ENCODE assay signal across 12 cellular contexts in the genomic region with DNA sequence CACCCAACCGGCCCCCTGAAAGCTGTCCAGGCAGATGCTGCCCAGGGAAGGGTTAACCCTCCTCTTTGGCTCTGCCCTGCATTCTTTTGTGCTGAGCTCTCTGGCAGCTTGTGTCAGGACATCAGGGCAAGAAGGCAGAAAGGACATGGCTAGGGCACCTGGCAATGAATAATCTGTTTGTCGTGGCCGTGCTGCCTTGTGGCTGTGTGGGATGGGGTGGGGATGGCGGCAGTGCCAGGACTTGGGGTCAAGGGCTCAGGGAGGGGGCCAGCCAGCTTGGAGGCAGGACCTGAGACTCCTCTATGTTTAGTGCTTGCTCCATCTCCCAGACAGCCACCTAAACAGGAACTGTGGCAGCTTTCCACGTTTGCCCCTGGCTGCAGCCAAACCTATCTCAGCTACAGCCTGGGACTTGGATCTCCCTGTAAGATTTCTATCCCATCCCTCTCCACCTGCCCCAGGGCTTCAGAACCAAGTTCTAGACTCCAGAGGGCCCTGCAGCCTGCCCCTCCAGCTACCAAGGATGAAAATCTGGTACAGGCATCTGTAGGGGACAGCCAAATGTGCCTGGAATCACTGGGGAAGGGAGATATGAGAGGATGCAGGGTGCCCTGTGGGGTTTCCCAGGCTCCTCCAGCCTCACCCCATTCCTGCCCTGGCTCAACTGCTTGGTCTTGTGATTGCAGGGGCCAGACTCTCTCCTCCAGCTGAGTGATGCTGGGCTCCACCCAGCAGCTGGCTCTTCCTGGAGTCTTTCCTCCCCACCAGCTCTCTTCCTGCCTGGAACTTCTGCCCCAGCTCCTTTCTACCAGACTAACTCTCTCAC. TPM values are rescaled to one million over a fixed set of nuclear protein-coding genes. Genes with fewer than 3 reads are reported as not detected.
DNase-seq lines count a peak whose midpoint lies in the region; ATAC-seq lines count a peak whose summit lies in the region.
"Had no signal": no experiment of that assay in that cellular context is flagged by ENCODE, and none has a peak within 500 bp of the region (broad histone marks: within the 10 kb centered on the region; RNA-seq: fewer than 3 reads in every experiment).

No MANE protein-coding gene starts in this region.

- peak overlapping the region; percentile 56 for H3K27ac ChIP-seq in epithelial cell of prostate
- H3K27ac ChIP-seq: spleen had no signal

- ATAC-seq in activated naive CD4-positive, alpha-beta T cell treated with anti-CD3 and anti-CD28 coated beads, Interleukin-2, amount 50 U/mL, for 72 hours = no peak
- ATAC-seq in GM18502 (IDR thresholded peaks at IDR 0.05; ENCODE audit: poor library complexity, unreplicated experiment) = no peak
- no peak for ATAC-seq in GM21381 (IDR thresholded peaks at IDR 0.05; ENCODE audit: unreplicated experiment)
- no peak for ATAC-seq in GM18873 (IDR thresholded peaks at IDR 0.05; ENCODE audit: low FRiP score, unreplicated experiment)

- DNase-seq in activated naive CD4-positive, alpha-beta T cell treated with anti-CD3 and anti-CD28 coated beads, Interleukin-2, amount 50 U/mL, for 72 hours (ENCODE audit: low spot score in 2 of 2) = no peak
- DNase-seq in activated naive CD4-positive, alpha-beta T cell (lab: John Stamatoyannopoulos, UW) = no peak
- DNase-seq in epithelial cell of prostate (ENCODE audit: low read depth, low spot score) (no peak), mucosa of gallbladder (ENCODE audit: low spot score) (peak; percentile 53), T-helper 9 cell (no peak)
- DNase-seq: AML-193, NCI-H1105 treated with DMSO at 0.1 percent for 48 hours, spleen had no signal

- no peaks in the 10 kb centered on the region for H3K9me3 Mint-ChIP-seq in activated naive CD4-positive, alpha-beta T cell treated with anti-CD3 and anti-CD28 coated beads, Interleukin-2, amount 50 U/mL, for 72 hours

- H3K27ac Mint-ChIP-seq in activated naive CD4-positive, alpha-beta T cell treated with anti-CD3 and anti-CD28 coated beads, Interleukin-2, amount 50 U/mL, for 72 hours = peak overlapping the region; percentile 0 to 2

- no peaks in the 10 kb centered on the region for H3K36me3 Mint-ChIP-seq in activated naive CD4-positive, alpha-beta T cell treated with anti-CD3 and anti-CD28 coated beads, Interleukin-2, amount 50 U/mL, for 72 hours

RNA-seq across cellular contexts. Expression of a gene that starts 9.6 kb away (rescaled TPM):
- not detected for total RNA-seq in activated naive CD4-positive, alpha-beta T cell treated with anti-CD3 and anti-CD28 coated beads, Interleukin-2, amount 50 U/mL, for 72 hours
- total RNA-seq in mucosa of gallbladder = 0.14 TPM
- total RNA-seq: spleen; T-helper 2 cell treated with Interferon-gamma antibody and Interleukin-4, amounts not matched to agents 100 ng/mL and 5 ng/mL, for 36 hours had no signal

RNA-seq across cellular contexts. Expression of a gene that starts 31.5 kb away (rescaled TPM):
- total RNA-seq in activated naive CD4-positive, alpha-beta T cell treated with anti-CD3 and anti-CD28 coated beads, Interleukin-2, amount 50 U/mL, for 72 hours = 10 to 100 TPM; 38.8 to 63.2 TPM
- 89.5 TPM for total RNA-seq in mucosa of gallbladder

RNA-seq across cellular contexts. Expression of a gene that starts 47.3 kb away (rescaled TPM):
- total RNA-seq in activated naive CD4-positive, alpha-beta T cell treated with anti-CD3 and anti-CD28 coated beads, Interleukin-2, amount 50 U/mL, for 72 hours = 100 to 1,000 TPM; 119 to 198 TPM
- total RNA-seq in mucosa of gallbladder = 9.3 TPM

Comparison
In these comparisons a context has a peak if more than half of its experiments do, and no peak if none do; other contexts are left out.
1. RNA of a gene that starts 47.3 kb away (total RNA-seq): 119 to 198 TPM in activated naive CD4-positive, alpha-beta T cell treated with anti-CD3 and anti-CD28 coated beads, Interleukin-2, amount 50 U/mL, for 72 hours; 9.3 TPM in mucosa of gallbladder (single experiment); every median in the first group is over 10 times any median in the second.